ENCODE assay signal across 20 cellular contexts in the genomic region with DNA sequence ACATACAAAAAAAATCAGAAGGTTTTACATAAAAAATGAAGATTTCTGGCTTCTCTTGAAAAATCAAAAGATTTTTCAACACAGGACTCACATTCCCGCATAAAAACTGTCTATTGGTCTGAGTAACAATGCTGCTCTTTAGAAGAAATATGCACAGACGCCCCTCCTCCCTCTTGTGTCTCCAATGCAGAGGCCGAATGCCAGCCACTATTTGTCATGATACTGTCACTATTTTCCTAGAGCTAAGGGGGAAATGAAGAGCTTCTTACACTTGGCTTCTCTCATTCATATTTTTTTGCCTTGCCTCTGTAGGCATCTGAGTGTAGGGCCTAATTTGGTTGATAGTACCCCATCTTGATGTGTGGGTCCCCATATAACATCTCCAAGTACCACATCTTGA.
"Had no signal": no experiment of that assay in that cellular context is flagged by ENCODE, and none has a peak within 500 bp of the region (broad histone marks: within the 10 kb centered on the region; RNA-seq: fewer than 3 reads in every experiment).

No MANE protein-coding gene starts in this region.

- H3K27me3 ChIP-seq: ascending aorta, cardiac muscle cell, gastroesophageal sphincter, hepatocyte, neural progenitor cell, pancreas, thyroid gland, uterus had no signal

- H2AFZ ChIP-seq: hepatocyte, neural progenitor cell had no signal

- H3K27ac ChIP-seq: ascending aorta, cardiac muscle cell, gastroesophageal sphincter, hepatocyte, neural progenitor cell, pancreas, skin epidermis, thyroid gland, uterus, VCaP had no signal

- H3K9ac ChIP-seq: neural progenitor cell had no signal

- ATAC-seq: activated CD4-positive, alpha-beta T cell treated with anti-CD3 and anti-CD28 coated beads for 36 hours; activated CD8-positive, alpha-beta T cell treated with anti-CD3 and anti-CD28 coated beads for 36 hours; activated naive CD8-positive, alpha-beta T cell treated with anti-CD3 and anti-CD28 coated beads, Interleukin-2, amount 50 U/mL, for 24 hours; gastroesophageal sphincter; pancreas had no signal

- H3K9me3 ChIP-seq: ascending aorta, gastroesophageal sphincter, pancreas, thyroid gland, uterus had no signal

- H3K27ac Mint-ChIP-seq: activated CD4-positive, alpha-beta T cell treated with anti-CD3 and anti-CD28 coated beads for 36 hours; activated CD8-positive, alpha-beta T cell treated with anti-CD3 and anti-CD28 coated beads for 36 hours; activated naive CD8-positive, alpha-beta T cell treated with anti-CD3 and anti-CD28 coated beads, Interleukin-2, amount 50 U/mL, for 24 hours; neural progenitor cell had no signal

- H3K4me1 ChIP-seq: ascending aorta, gastroesophageal sphincter, pancreas, thyroid gland, uterus had no signal

- H3K4me3 ChIP-seq: ascending aorta, cardiac muscle cell, gastroesophageal sphincter, hepatocyte, neural progenitor cell, pancreas, skin epidermis, thyroid gland, uterus had no signal

- H3K36me3 Mint-ChIP-seq: neural progenitor cell had no signal

- DNase-seq: activated CD4-positive, alpha-beta T cell treated with anti-CD3 and anti-CD28 coated beads for 36 hours; activated CD8-positive, alpha-beta memory T cell treated with anti-CD3 and anti-CD28 coated beads, Interleukin-2, amount 50 U/mL, for 48 hours; activated CD8-positive, alpha-beta T cell treated with anti-CD3 and anti-CD28 coated beads for 36 hours; activated naive CD4-positive, alpha-beta T cell; activated naive CD8-positive, alpha-beta T cell treated with anti-CD3 and anti-CD28 coated beads, Interleukin-2, amount 50 U/mL, for 24 hours; kidney; midbrain; pancreas; retina; stimulated activated CD4-positive, alpha-beta T cell treated with anti-CD3 and anti-CD28 coated beads, Interleukin-4, amount 100 ng/mL, for 4 hours; T1000; thyroid gland; uterus had no signal

- H3K9me3 Mint-ChIP-seq: activated CD8-positive, alpha-beta T cell treated with anti-CD3 and anti-CD28 coated beads for 36 hours; activated naive CD8-positive, alpha-beta T cell treated with anti-CD3 and anti-CD28 coated beads, Interleukin-2, amount 50 U/mL, for 24 hours had no signal

- H3K4me1 Mint-ChIP-seq: activated CD4-positive, alpha-beta T cell treated with anti-CD3 and anti-CD28 coated beads for 36 hours; activated naive CD8-positive, alpha-beta T cell treated with anti-CD3 and anti-CD28 coated beads, Interleukin-2, amount 50 U/mL, for 24 hours had no signal

- H3K4me3 Mint-ChIP-seq: activated CD4-positive, alpha-beta T cell treated with anti-CD3 and anti-CD28 coated beads for 36 hours; activated CD8-positive, alpha-beta T cell treated with anti-CD3 and anti-CD28 coated beads for 36 hours; activated naive CD8-positive, alpha-beta T cell treated with anti-CD3 and anti-CD28 coated beads, Interleukin-2, amount 50 U/mL, for 24 hours; neural progenitor cell had no signal

- H3K4me2 ChIP-seq: hepatocyte had no signal

- H3K36me3 ChIP-seq: ascending aorta, cardiac muscle cell, gastroesophageal sphincter, neural progenitor cell, pancreas, thyroid gland, uterus had no signal
